ENCODE assay signal across 26 cellular contexts in genomic region chr22:42416671-42417230, GRCh38. TPM values are rescaled to one million over a fixed set of nuclear protein-coding genes. Genes with fewer than 3 reads are reported as not detected.
A peak's percentile ranks its signal among the peaks of the same experiment; 100 is the strongest.
DNase-seq lines count a peak whose midpoint lies in the region; ATAC-seq and TF ChIP-seq lines count a peak whose summit lies in the region.
"Had no signal": no experiment of that assay in that cellular context is flagged by ENCODE, and none has a peak within 500 bp of the region (broad histone marks: within the 10 kb centered on the region; RNA-seq: fewer than 3 reads in every experiment).

No MANE protein-coding gene starts in this region.

- peaks cover 78% of the 10 kb centered on the region for H3K4me1 Mint-ChIP-seq in dendritic cell treated with granulocyte-macrophage colony-stimulating factor and Interleukin-4, amounts not matched to agents 40 ng/mL and 50 ng/mL, for 4 days (ENCODE audit: low read depth)

- no peaks in the 10 kb centered on the region for H3K9me3 ChIP-seq in neutrophil
- H3K9me3 ChIP-seq: HAP-1 had no signal

- peak overlapping the region; percentile 90 for H3K27ac Mint-ChIP-seq in dendritic cell treated with granulocyte-macrophage colony-stimulating factor and Interleukin-4, amounts not matched to agents 40 ng/mL and 50 ng/mL, for 4 days
- H3K27ac Mint-ChIP-seq: CD4-positive, alpha-beta memory T cell had no signal

- peaks cover 2% of the 10 kb centered on the region for H3K27me3 Mint-ChIP-seq in dendritic cell treated with granulocyte-macrophage colony-stimulating factor and Interleukin-4, amounts not matched to agents 40 ng/mL and 50 ng/mL, for 4 days

- DNase-seq in Right ventricle myocardium inferior (ENCODE audit: missing footprints) (peak; percentile 56), Right ventricle myocardium superior (no peak)
- DNase-seq: 8988T; ACHN; CD4-positive, alpha-beta memory T cell; COR-L47; GOT3; KBM-7; NCI-H1105 treated with DMSO at 0.1 percent for 48 hours; NCI-H146; NCI-H1930; NCI-H2107; NCI-H446; NCI-H524 treated with DMSO at 0.1 percent for 48 hours; NCI-H774; SHP77 had no signal

- peak overlapping the region; percentile 92 for H3K27ac ChIP-seq in neutrophil

- intact Hi-C loops in Right ventricle myocardium inferior (cut with DNase I), result no loop called here
- intact Hi-C loops in Right ventricle myocardium superior (cut with DNase I), result no loop called here
- intact Hi-C loops in dendritic cell treated with granulocyte-macrophage colony-stimulating factor and Interleukin-4, amounts not matched to agents 40 ng/mL and 50 ng/mL, for 4 days (cut with micrococcal nuclease), result no loop called here

- no peak for ATAC-seq in Right ventricle myocardium inferior
- ATAC-seq in Right ventricle myocardium superior (ENCODE audit: poor library complexity), result no peak
- ATAC-seq in GM21515 (IDR thresholded peaks at IDR 0.05; ENCODE audit: unreplicated experiment), result no peak
- no peak for ATAC-seq in HG03039 (IDR thresholded peaks at IDR 0.05; ENCODE audit: unreplicated experiment)
- no peak for ATAC-seq in HG03095 (IDR thresholded peaks at IDR 0.05; ENCODE audit: unreplicated experiment)
- ATAC-seq: GM12878 had no signal

- H3K9me3 Mint-ChIP-seq in dendritic cell treated with granulocyte-macrophage colony-stimulating factor and Interleukin-4, amounts not matched to agents 40 ng/mL and 50 ng/mL, for 4 days, result no peaks in the 10 kb centered on the region
- H3K9me3 Mint-ChIP-seq: CD4-positive, alpha-beta memory T cell had no signal

- peaks cover 92% of the 10 kb centered on the region for H3K36me3 ChIP-seq in neutrophil
- H3K36me3 ChIP-seq: HAP-1 had no signal

- no peak for TF ChIP-seq CTCF in neutrophil (IDR thresholded peaks at IDR 0.05)

- H3K4me3 Mint-ChIP-seq in dendritic cell treated with granulocyte-macrophage colony-stimulating factor and Interleukin-4, amounts not matched to agents 40 ng/mL and 50 ng/mL, for 4 days, result no peak overlapping the region

- peaks cover 70 to 71% of the 10 kb centered on the region in 2 experiments for H3K4me1 ChIP-seq in neutrophil (ENCODE audit: control insufficient read depth in 1 of 2, insufficient read depth in 1 of 2, low read depth in 1 of 2, low read length in 1 of 2)
- H3K4me1 ChIP-seq: HAP-1 had no signal

- peaks cover 68% of the 10 kb centered on the region for H3K36me3 Mint-ChIP-seq in dendritic cell treated with granulocyte-macrophage colony-stimulating factor and Interleukin-4, amounts not matched to agents 40 ng/mL and 50 ng/mL, for 4 days (ENCODE audit: low read depth)
- H3K36me3 Mint-ChIP-seq: CD4-positive, alpha-beta memory T cell had no signal

- no peaks in the 10 kb centered on the region for H3K27me3 ChIP-seq in neutrophil

- H3K4me3 ChIP-seq in neutrophil (ENCODE audit: low read depth in 1 of 2, low read length in 1 of 2), result no peak overlapping the region
- H3K4me3 ChIP-seq: GM12878, HAP-1 had no signal

RNA-seq across cellular contexts. Expression of gene NFAM1, which starts 15.5 kb away (rescaled TPM):
- total RNA-seq in Right ventricle myocardium inferior (2.9 TPM), Right ventricle myocardium superior (1.9 TPM)
- total RNA-seq: LHCN-M2, MCF 10A, SK-MEL-5 had no signal
